1 cellular context compared by ENCODE assay signal in the genomic region with DNA sequence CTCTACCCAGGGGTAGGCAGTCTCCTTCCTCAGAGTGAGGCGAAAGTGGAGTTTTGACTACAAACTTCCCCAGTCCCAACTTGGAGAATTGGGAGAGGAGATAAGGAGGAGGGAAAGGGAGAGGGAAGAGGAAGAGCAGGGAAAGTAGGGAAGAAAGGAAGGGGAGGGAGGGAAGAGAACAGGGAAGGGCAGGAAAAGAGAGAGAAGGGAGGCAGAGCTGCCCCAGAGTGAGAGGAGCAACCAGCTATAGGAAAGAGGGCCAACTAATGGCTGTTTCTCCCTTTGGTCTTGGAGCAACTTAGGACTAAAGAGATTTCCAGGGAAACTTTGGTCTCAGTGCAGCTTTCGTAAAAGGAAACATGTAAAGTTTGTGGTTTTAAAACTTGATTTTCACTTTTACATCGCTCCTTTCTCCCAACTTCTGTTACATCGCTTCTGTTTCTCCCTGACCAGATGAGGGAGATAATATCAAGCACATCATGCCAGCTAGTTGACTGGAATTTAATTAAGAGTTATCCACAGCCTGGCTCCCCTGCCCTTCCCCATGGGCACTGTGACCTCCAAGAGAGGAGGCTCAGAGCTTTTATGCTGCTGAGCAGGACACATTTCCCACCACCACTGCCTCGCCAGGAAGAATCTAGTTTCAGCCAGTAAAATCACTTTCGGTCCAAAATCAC.
TF ChIP-seq lines count a peak whose summit lies in the region.

No MANE protein-coding gene starts in this region.

TF ChIP-seq in WTC11, 78 proteins besides CTCF, POLR2A, EP300 and RAD21 (continued from another document):
- TF ChIP-seq, protein P1, sequence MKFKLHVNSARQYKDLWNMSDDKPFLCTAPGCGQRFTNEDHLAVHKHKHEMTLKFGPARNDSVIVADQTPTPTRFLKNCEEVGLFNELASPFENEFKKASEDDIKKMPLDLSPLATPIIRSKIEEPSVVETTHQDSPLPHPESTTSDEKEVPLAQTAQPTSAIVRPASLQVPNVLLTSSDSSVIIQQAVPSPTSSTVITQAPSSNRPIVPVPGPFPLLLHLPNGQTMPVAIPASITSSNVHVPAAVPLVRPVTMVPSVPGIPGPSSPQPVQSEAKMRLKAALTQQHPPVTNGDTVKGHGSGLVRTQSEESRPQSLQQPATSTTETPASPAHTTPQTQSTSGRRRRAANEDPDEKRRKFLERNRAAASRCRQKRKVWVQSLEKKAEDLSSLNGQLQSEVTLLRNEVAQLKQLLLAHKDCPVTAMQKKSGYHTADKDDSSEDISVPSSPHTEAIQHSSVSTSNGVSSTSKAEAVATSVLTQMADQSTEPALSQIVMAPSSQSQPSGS (CRISPR knock-in tag; IDR thresholded peaks at IDR 0.05; ENCODE audit: borderline replicate concordance, low read depth): no peak
- TF ChIP-seq EMX1 (CRISPR knock-in tag; IDR thresholded peaks at IDR 0.05): no peak
